Comparison of ENCODE assay signal across 1 cellular context in genomic region chr1:206770531-206771352, GRCh38.
TF ChIP-seq lines count a peak whose summit lies in the region.

Gene IL19, plus strand, starts transcription at chr1:206770773. Its CDS starts 65,890 bp downstream, at chr1:206836663.

TF ChIP-seq in GM23338, 12 proteins besides CTCF, POLR2A, EP300 and RAD21 (continued from another document):
- TF ChIP-seq REST (IDR thresholded peaks at IDR 0.05; ENCODE audit: unreplicated experiment) (no peak), JUNB (IDR thresholded peaks at IDR 0.05; ENCODE audit: unreplicated experiment) (no peak)
